ENCODE assay signal across 9 cellular contexts in genomic region chr16:66270333-66270927, GRCh38.
DNase-seq lines count a peak whose midpoint lies in the region; ATAC-seq and TF ChIP-seq lines count a peak whose summit lies in the region.
"Had no signal": no experiment of that assay in that cellular context is flagged by ENCODE, and none has a peak within 500 bp of the region (broad histone marks: within the 10 kb centered on the region; RNA-seq: fewer than 3 reads in every experiment).

No MANE protein-coding gene starts in this region.

- no peaks in the 10 kb centered on the region for H4K20me1 ChIP-seq in OCI-LY7 (ENCODE audit: insufficient read depth, low read length)

- BruUV-seq in OCI-LY7 (replicated peaks; lab: Mats Ljungman, UMichigan): no TSS peak

- DNase-seq in NCI-H748 (lab: John Stamatoyannopoulos, UW; ENCODE audit: unreplicated experiment) (peak; percentile 35), NCI-H748 treated with DMSO at 0.1 percent for 48 hours (lab: John Stamatoyannopoulos, UW) (no peak), OCI-LY7 (ENCODE audit: low spot score) (peak; percentile 57), fibroblast of mammary gland (ENCODE audit: low read depth) (peak; percentile 56), substantia nigra (lab: John Stamatoyannopoulos, UW) (peak in 39 of 49 donors; percentile 13 to 74 (median 39))
- peak; percentile 72 to 83 for DNase-seq in activated T-cell treated with anti-CD3 and anti-CD28 coated beads, Interleukin-2, amount 50 U/mL, for 48 hours

- peak; percentile 59 for ATAC-seq in HG03457 (IDR thresholded peaks at IDR 0.05; ENCODE audit: unreplicated experiment)

- H3K9me3 Mint-ChIP-seq in nephron: peaks cover 3% of the 10 kb centered on the region
- H3K9me3 Mint-ChIP-seq: stimulated activated naive CD8-positive, alpha-beta T cell treated with anti-CD3 and anti-CD28 coated beads, Interleukin-15, Interleukin-2, amounts not matched to agents 100 ng/mL and 50 ng/mL, for 24 hours had no signal

- POLR2A ChIA-PET in OCI-LY7 (lab: Charles Lee): no interaction called here

- no peaks in the 10 kb centered on the region for H3K4me1 ChIP-seq in OCI-LY7 (ENCODE audit: insufficient read depth, low read length, poor library complexity, severe bottlenecking)

- H2AFZ ChIP-seq in OCI-LY7 (ENCODE audit: low read length): no peak overlapping the region

- H3K4me2 ChIP-seq in OCI-LY7 (ENCODE audit: low read length): no peak overlapping the region

- peak; percentile 87 for TF ChIP-seq CTCF in OCI-LY7 (conservative IDR thresholded peaks at IDR 0.05; ENCODE audit: low read length)
- peak; percentile 45 for TF ChIP-seq CTCF in fibroblast of mammary gland (conservative IDR thresholded peaks at IDR 0.05; ENCODE audit: control insufficient read depth, insufficient read depth, low read depth, low read length)
- TF ChIP-seq CTCF in nephron (IDR thresholded peaks at IDR 0.05; ENCODE audit: unreplicated experiment in 3 of 3): peak; percentile 98 to 99 (median 99)

- no peaks in the 10 kb centered on the region for H3K9me2 ChIP-seq in OCI-LY7 (ENCODE audit: insufficient read depth, low read length)

- peak overlapping the region; percentile 92 to 98 (median 97) for H3K27ac Mint-ChIP-seq in nephron
- H3K27ac Mint-ChIP-seq: stimulated activated naive CD8-positive, alpha-beta T cell treated with anti-CD3 and anti-CD28 coated beads, Interleukin-15, Interleukin-2, amounts not matched to agents 100 ng/mL and 50 ng/mL, for 24 hours had no signal

- H3K36me3 ChIP-seq in OCI-LY7 (ENCODE audit: insufficient read depth, low read length): no peaks in the 10 kb centered on the region

- intact Hi-C loops in OCI-LY7 (cut with micrococcal nuclease; ENCODE audit: unreplicated experiment): no loop called here

- H3K9me3 ChIP-seq in OCI-LY7 (ENCODE audit: low read length): no peaks in the 10 kb centered on the region

- H3K27ac ChIP-seq in OCI-LY7 (ENCODE audit: low read depth, low read length, poor library complexity, severe bottlenecking) (no peak overlapping the region), substantia nigra (ENCODE audit: low read depth, low read length, poor library complexity, severe bottlenecking) (no peak overlapping the region)

- peak overlapping the region; percentile 22 to 58 (median 31) for H3K4me3 Mint-ChIP-seq in nephron
- H3K4me3 Mint-ChIP-seq: stimulated activated naive CD8-positive, alpha-beta T cell treated with anti-CD3 and anti-CD28 coated beads, Interleukin-15, Interleukin-2, amounts not matched to agents 100 ng/mL and 50 ng/mL, for 24 hours had no signal

- no peaks in the 10 kb centered on the region for H3K36me3 Mint-ChIP-seq in nephron (ENCODE audit: low read depth)

- no peaks in the 10 kb centered on the region for H3K79me2 ChIP-seq in OCI-LY7 (ENCODE audit: insufficient read depth, low read depth, low read length)

- H3K4me3 ChIP-seq in OCI-LY7 (ENCODE audit: low read depth, low read length, poor library complexity, severe bottlenecking): no peak overlapping the region
- H3K4me3 ChIP-seq in fibroblast of mammary gland (ENCODE audit: control insufficient read depth, low read depth, low read length): no peak overlapping the region

- H3K27me3 Mint-ChIP-seq in nephron (ENCODE audit: low read depth): peaks cover 10% of the 10 kb centered on the region

- H3K4me1 Mint-ChIP-seq in nephron: peaks cover 66% of the 10 kb centered on the region

- CTCF ChIA-PET in OCI-LY7 (lab: Charles Lee; ENCODE audit: unreplicated experiment): no interaction called here

Comparison
In these comparisons a context has a peak if more than half of its experiments do, and no peak if none do; other contexts are left out.
1. CTCF ChIP-seq: peak in every context shown above with its lines; median percentile 99 in nephron; 87 in OCI-LY7; 45 in fibroblast of mammary gland.